In the genomic region with DNA sequence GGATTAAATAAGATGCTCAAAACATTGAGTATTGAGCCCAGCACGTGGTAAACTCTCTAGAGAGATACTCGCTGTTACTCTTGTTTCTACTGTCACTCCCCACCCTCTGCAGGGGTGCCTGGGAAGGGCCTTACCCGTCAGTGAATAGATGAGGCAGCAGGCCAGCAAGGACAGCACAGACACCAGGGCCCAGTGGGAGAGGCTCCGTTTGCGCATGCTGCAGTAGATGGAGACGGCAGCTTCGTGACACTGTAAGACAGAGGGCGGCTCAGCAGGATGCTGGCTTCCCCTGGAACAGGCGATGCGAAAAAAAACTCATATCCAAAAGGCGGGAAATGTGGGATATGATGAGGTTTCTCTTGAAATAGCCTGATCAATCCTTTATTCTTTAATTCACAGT, we compare ENCODE assay signal across 14 cellular contexts. TPM values are rescaled to one million over a fixed set of nuclear protein-coding genes. Genes with fewer than 3 reads are reported as not detected.
DNase-seq lines count a peak whose midpoint lies in the region; ATAC-seq lines count a peak whose summit lies in the region.
"Had no signal": no experiment of that assay in that cellular context is flagged by ENCODE, and none has a peak within 500 bp of the region (broad histone marks: within the 10 kb centered on the region; RNA-seq: fewer than 3 reads in every experiment).

No MANE protein-coding gene starts in this region.

- POLR2A ChIA-PET in activated CD4-positive, alpha-beta memory T cell treated with anti-CD3 and anti-CD28 coated beads for 36 hours (lab: Charles Lee), result interaction anchor here (0.6 kb wide), 1 partner anchor 133 kb away, joined by 10 read pairs; no protein-coding TSS in a partner anchor

- H3K4me1 ChIP-seq in neuronal stem cell (ENCODE audit: control insufficient read depth in 2 of 2, insufficient read depth in 1 of 2, low read depth in 1 of 2, low read length in 2 of 2), result peaks cover 9 to 12% of the 10 kb centered on the region in 2 donors

- H4K91ac ChIP-seq in neuronal stem cell (ENCODE audit: low read depth, low read length, poor library complexity), result no peak overlapping the region

- H3K79me1 ChIP-seq in neuronal stem cell (ENCODE audit: low read depth, low read length), result no peaks in the 10 kb centered on the region

- H2AK5ac ChIP-seq in neuronal stem cell (ENCODE audit: low read depth, low read length), result no peak overlapping the region

- intact Hi-C loops in activated CD4-positive, alpha-beta memory T cell treated with anti-CD3 and anti-CD28 coated beads for 36 hours (cut with micrococcal nuclease), result no loop called here

- H3K27me3 Mint-ChIP-seq in activated CD4-positive, alpha-beta memory T cell treated with anti-CD3 and anti-CD28 coated beads for 36 hours, result peaks cover 11% of the 10 kb centered on the region

- H3K4me3 ChIP-seq in neuronal stem cell (ENCODE audit: low read length in 2 of 2), result no peak overlapping the region
- H3K4me3 ChIP-seq: BLaER1 had no signal

- H2BK12ac ChIP-seq in neuronal stem cell (ENCODE audit: low read length), result no peak overlapping the region

- H3K4ac ChIP-seq in neuronal stem cell (ENCODE audit: low read length), result no peak overlapping the region

- no peaks in the 10 kb centered on the region for H3K4me1 Mint-ChIP-seq in activated CD4-positive, alpha-beta memory T cell treated with anti-CD3 and anti-CD28 coated beads for 36 hours (ENCODE audit: low read depth)
- H3K4me1 Mint-ChIP-seq: CD4-positive, CD25-positive, alpha-beta regulatory T cell had no signal

- no peak overlapping the region for H3K4me3 Mint-ChIP-seq in activated CD4-positive, alpha-beta memory T cell treated with anti-CD3 and anti-CD28 coated beads for 36 hours

- H2BK120ac ChIP-seq in neuronal stem cell (ENCODE audit: low read depth, low read length), result no peak overlapping the region

- no peak overlapping the region for H3K27ac ChIP-seq in neuronal stem cell (replicated peaks; ENCODE audit: low read length)
- H3K27ac ChIP-seq: BLaER1 had no signal

- no peaks in the 10 kb centered on the region for H3K27me3 ChIP-seq in neuronal stem cell (ENCODE audit: control insufficient read depth in 3 of 3, insufficient read depth in 3 of 3, low read depth in 1 of 3, low read length in 3 of 3)
- H3K27me3 ChIP-seq: BLaER1 had no signal

- H3K9me3 Mint-ChIP-seq in activated CD4-positive, alpha-beta memory T cell treated with anti-CD3 and anti-CD28 coated beads for 36 hours, result peaks cover 16% of the 10 kb centered on the region

- ATAC-seq in HG03439 (IDR thresholded peaks at IDR 0.05; ENCODE audit: unreplicated experiment), result no peak

- H2AFZ ChIP-seq in neuronal stem cell (ENCODE audit: low read length), result peak overlapping the region; percentile 9

- CTCF ChIA-PET in activated CD4-positive, alpha-beta memory T cell treated with anti-CD3 and anti-CD28 coated beads for 36 hours (lab: Charles Lee), result no interaction called here

- H3K23ac ChIP-seq in neuronal stem cell (ENCODE audit: low read depth, low read length, poor library complexity), result no peak overlapping the region

- peak overlapping the region; percentile 40 for H3K18ac ChIP-seq in neuronal stem cell (ENCODE audit: low read length)

- in situ Hi-C loops in G401 (cut with HindIII; ENCODE audit: low sequenced_read_pairs), result no loop called here

- no peak overlapping the region for H3K4me2 ChIP-seq in neuronal stem cell (ENCODE audit: insufficient read depth, low read length, poor library complexity, severe bottlenecking)
- H3K4me2 ChIP-seq: BLaER1 had no signal

- H3K9ac ChIP-seq in neuronal stem cell (ENCODE audit: low read depth, low read length, poor library complexity), result no peak overlapping the region
- H3K9ac ChIP-seq: BLaER1 had no signal

- H3K27ac Mint-ChIP-seq in activated CD4-positive, alpha-beta memory T cell treated with anti-CD3 and anti-CD28 coated beads for 36 hours, result no peak overlapping the region
- H3K27ac Mint-ChIP-seq: CD4-positive, CD25-positive, alpha-beta regulatory T cell had no signal

- no peak overlapping the region for H2BK5ac ChIP-seq in neuronal stem cell (ENCODE audit: low read length)

- H3K14ac ChIP-seq in neuronal stem cell (ENCODE audit: low read length), result no peak overlapping the region

- no CpG with 5 or more reads among the region's 11 CpGs for WGBS in neuronal stem cell (ENCODE audit: extremely low coverage in 2 of 2, insufficient read length in 2 of 2, insufficient replicate concordance in 1 of 2), 2 donors

- peaks cover 3% of the 10 kb centered on the region for H3K36me3 Mint-ChIP-seq in activated CD4-positive, alpha-beta memory T cell treated with anti-CD3 and anti-CD28 coated beads for 36 hours

- no peak overlapping the region for H4K8ac ChIP-seq in neuronal stem cell (ENCODE audit: low read depth, low read length)

- no peaks in the 10 kb centered on the region for H3K36me3 ChIP-seq in neuronal stem cell (replicated peaks in 1 of 2; ENCODE audit: control insufficient read depth in 2 of 2, insufficient read depth in 2 of 2, low read length in 2 of 2)
- H3K36me3 ChIP-seq: BLaER1 had no signal

- DNase-seq in G401 (ENCODE audit: low spot score) (peak; percentile 90), NCI-H2171 (lab: John Stamatoyannopoulos, UW) (peak; percentile 56), cerebellum (ENCODE audit: low spot score) (peak; percentile 76), neuronal stem cell (ENCODE audit: low spot score) (no peak), OCI-M1 (lab: John Stamatoyannopoulos, UW) (no peak)
- DNase-seq in activated CD4-positive, alpha-beta memory T cell treated with anti-CD3 and anti-CD28 coated beads for 36 hours, result no peak
- DNase-seq: 8988T; AML-193; CD4-positive, CD25-positive, alpha-beta regulatory T cell; DMS53; GOT3 had no signal

- no peak overlapping the region for H2BK15ac ChIP-seq in neuronal stem cell (ENCODE audit: low read length)

- H3K9me3 ChIP-seq in neuronal stem cell (replicated peaks in 1 of 2; ENCODE audit: control insufficient read depth in 2 of 2, insufficient read depth in 1 of 2, low read depth in 1 of 2, low read length in 2 of 2), result peaks cover 10 to 39% of the 10 kb centered on the region in 2 donors

RNA-seq across cellular contexts. Expression of a gene that starts 20.0 kb away (rescaled TPM):
- not detected in 2 replicates for total RNA-seq in G401 (2014; rRNA removed; shearing (Covaris generic))
- total RNA-seq in cerebellum, result 0.45 TPM
- 0.32 TPM for polyA plus RNA-seq in neuronal stem cell (2013, experiment 1 of 2)
- polyA plus RNA-seq in neuronal stem cell (2013, experiment 2 of 2), result 0.18 TPM
- not detected for total RNA-seq in activated CD4-positive, alpha-beta memory T cell treated with anti-CD3 and anti-CD28 coated beads for 36 hours
- total RNA-seq: CD4-positive, CD25-positive, alpha-beta regulatory T cell; HT1080 had no signal
- polyA plus RNA-seq: CD4-positive, CD25-positive, alpha-beta regulatory T cell had no signal

RNA-seq across cellular contexts. Expression of a gene that starts 54.6 kb away (rescaled TPM):
- total RNA-seq in G401 (2014; rRNA removed; shearing (Covaris generic)), result 7.4 and 9.2 TPM in 2 replicates
- total RNA-seq in cerebellum, result 15.4 TPM
- polyA plus RNA-seq in neuronal stem cell (2013, experiment 1 of 2), result 23.1 TPM
- 20.8 TPM for polyA plus RNA-seq in neuronal stem cell (2013, experiment 2 of 2)
- total RNA-seq in activated CD4-positive, alpha-beta memory T cell treated with anti-CD3 and anti-CD28 coated beads for 36 hours, result not detected
- total RNA-seq: CD4-positive, CD25-positive, alpha-beta regulatory T cell; HT1080 had no signal
- polyA plus RNA-seq: CD4-positive, CD25-positive, alpha-beta regulatory T cell had no signal

Comparison
In these comparisons a context has a peak if more than half of its experiments do, and no peak if none do; other contexts are left out.
1. DNase-seq: peak in G401 (single experiment), NCI-H2171 (single experiment) and cerebellum (single experiment); none in neuronal stem cell (single experiment), activated CD4-positive, alpha-beta memory T cell treated with anti-CD3 and anti-CD28 coated beads for 36 hours (single experiment) and OCI-M1 (single experiment).